ENCODE assay signal across 8 cellular contexts in the genomic region with DNA sequence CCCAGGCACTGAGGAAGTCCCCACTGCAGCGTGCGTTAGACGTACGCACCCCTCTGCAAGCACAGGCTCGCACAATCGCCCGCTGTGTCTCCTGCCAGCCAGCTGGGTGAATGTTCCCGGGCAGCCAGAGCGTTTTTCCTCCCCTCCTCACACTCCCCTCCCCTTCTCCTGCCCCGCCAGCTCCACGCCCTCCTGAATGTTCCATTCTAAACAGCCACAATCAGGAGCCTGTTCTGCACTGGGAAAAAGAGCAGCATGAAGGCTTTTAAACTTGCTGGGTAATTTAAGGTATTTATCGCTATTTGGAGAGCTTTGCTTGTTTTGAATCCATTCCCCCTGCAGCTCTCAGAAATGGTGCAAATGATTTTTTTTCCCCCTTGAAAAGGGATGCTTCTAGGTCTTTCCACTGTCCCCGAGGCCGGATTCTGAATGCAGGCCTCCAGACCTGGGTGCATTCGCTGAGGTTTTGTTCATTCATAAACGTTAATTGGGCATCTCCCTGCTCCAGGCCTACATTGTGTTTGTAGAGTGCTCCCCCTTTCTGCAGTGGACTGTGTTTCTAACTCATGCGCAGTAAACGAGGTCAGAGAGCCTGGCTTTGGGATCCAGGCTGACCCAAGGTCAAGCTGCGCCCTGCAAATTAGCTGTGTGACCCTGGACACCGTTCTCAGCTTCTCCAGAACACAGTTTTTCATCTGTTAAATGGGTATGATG.
DNase-seq lines count a peak whose midpoint lies in the region; ATAC-seq, FAIRE-seq and TF ChIP-seq lines count a peak whose summit lies in the region.

No MANE protein-coding gene starts in this region.

- POLR2A ChIA-PET in HCT116 (lab: Charles Lee) (no interaction called here), Panc1 (lab: Charles Lee) (no interaction called here)

- H3K79me2 ChIP-seq in HCT116 (ENCODE audit: insufficient read depth, low read length) = no peaks in the 10 kb centered on the region
- no peaks in the 10 kb centered on the region for H3K79me2 ChIP-seq in fibroblast of lung (ENCODE audit: control insufficient read depth, insufficient read depth, low read length)

- intact Hi-C loops in HCT116 (cut with micrococcal nuclease) = no loop called here
- intact Hi-C loops in Panc1 (cut with micrococcal nuclease; ENCODE audit: unreplicated experiment) = no loop called here
- intact Hi-C loops in ovary (cut with DNase I) = no loop called here

- BruUV-seq in HCT116 (replicated peaks; lab: Mats Ljungman, UMichigan) = no TSS peak
- no TSS peak for BruUV-seq in Panc1 (replicated peaks; lab: Mats Ljungman, UMichigan)

- CTCF ChIA-PET in HCT116 (lab: Charles Lee) = interaction anchor here (1.3 to 2.6 kb wide), 2 partner anchors 9 to 288 kb away, joined by 3 to 11 read pairs; no protein-coding TSS in a partner anchor
- CTCF ChIA-PET in Panc1 (lab: Charles Lee) = no interaction called here

- in situ Hi-C loops in Panc1 (cut with HindIII; ENCODE audit: low pct_unique_long_range_greater_than_20kb, low sequenced_read_pairs) = no loop called here

- H2AFZ ChIP-seq in HCT116 (ENCODE audit: low read depth, low read length, poor library complexity, severe bottlenecking) (no peak overlapping the region), fibroblast of lung (ENCODE audit: low read length) (no peak overlapping the region)

- ATAC-seq in HCT116 (no peak), Panc1 (no peak), GM21529 (IDR thresholded peaks at IDR 0.05; ENCODE audit: unreplicated experiment) (no peak), GM18907 (IDR thresholded peaks at IDR 0.05; ENCODE audit: unreplicated experiment) (no peak), GM19395 (IDR thresholded peaks at IDR 0.05; ENCODE audit: unreplicated experiment) (no peak)

- RAD21 ChIA-PET in HCT116 (lab: Charles Lee; ENCODE audit: low non-redundant PET in 1 of 2, low total read pairs in 2 of 2, uncharacterized antibody in 2 of 2, unreplicated experiment in 2 of 2) = no interaction called here

- H3K4me1 ChIP-seq in HCT116 (ENCODE audit: control insufficient read depth in 1 of 2, insufficient read depth in 2 of 2, low read length in 2 of 2) (peaks cover 37 to 44% of the 10 kb centered on the region in 2 experiments), Panc1 (ENCODE audit: control insufficient read depth, insufficient read depth, low read length) (peaks cover 22% of the 10 kb centered on the region), fibroblast of lung (ENCODE audit: control insufficient read depth, extremely low read depth, insufficient read depth, low read length) (peaks cover 34% of the 10 kb centered on the region), ovary (ENCODE audit: insufficient read depth) (peaks cover 29% of the 10 kb centered on the region)

- TF ChIP-seq CTCF in HCT116 (IDR thresholded peaks at IDR 0.05 in 2 of 3, conservative IDR thresholded peaks at IDR 0.05 in 1 of 3; ENCODE audit: borderline replicate concordance in 1 of 3, insufficient read depth in 1 of 3, low read depth in 2 of 3, low read length in 2 of 3) (peak; percentile 13 to 30 (median 18); a peak in 2 of 6 replicates), Panc1 (IDR thresholded peaks at IDR 0.05) (peak; percentile 27; the same call in 1 of the 2 replicates), fibroblast of lung (conservative IDR thresholded peaks at IDR 0.05 in 1 of 2, IDR thresholded peaks at IDR 0.05 in 1 of 2; ENCODE audit: low read depth in 1 of 2, low read length in 2 of 2) (peak; percentile 8 to 27), ovary (IDR thresholded peaks at IDR 0.05) (no peak)

- H3K27me3 ChIP-seq in HCT116 (ENCODE audit: insufficient read depth, low read length) (no peaks in the 10 kb centered on the region), Panc1 (ENCODE audit: control insufficient read depth, insufficient read depth, low read length) (no peaks in the 10 kb centered on the region), fibroblast of lung (ENCODE audit: control insufficient read depth, insufficient read depth, low read length) (no peaks in the 10 kb centered on the region), ovary (no peaks in the 10 kb centered on the region)

- no peak overlapping the region for H3K4me3 ChIP-seq in HCT116 (replicated peaks in 1 of 2; ENCODE audit: low read depth in 1 of 2, low read length in 2 of 2)
- H3K4me3 ChIP-seq in Panc1 (ENCODE audit: low read depth in 2 of 2, low read length in 2 of 2) = no peak overlapping the region
- H3K4me3 ChIP-seq in fibroblast of lung (replicated peaks in 1 of 4; ENCODE audit: control extremely low read depth in 1 of 4, insufficient read depth in 1 of 4, low read depth in 3 of 4, low read length in 4 of 4) = no peak overlapping the region
- H3K4me3 ChIP-seq in ovary = no peak overlapping the region

- DNase-seq in HCT116 (ENCODE audit: low read depth, low spot score) (no peak), Panc1 (ENCODE audit: low read depth, low spot score) (no peak), fibroblast of lung (ENCODE audit: low read depth in 2 of 2) (peak in 1 of 2 donors; percentile 33), ovary (peak in 4 of 5 donors; percentile 35 to 67 (median 42)), GM12891 (ENCODE audit: insufficient read length, low spot score) (no peak)

- H3K9me2 ChIP-seq in HCT116 (ENCODE audit: insufficient read depth) = no peaks in the 10 kb centered on the region

- H3K4me2 ChIP-seq in HCT116 (ENCODE audit: low read length) (no peak overlapping the region), fibroblast of lung (ENCODE audit: extremely low read depth, insufficient read depth, low read length) (peak overlapping the region; percentile 41)

- H3K9me3 ChIP-seq in HCT116 (ENCODE audit: control insufficient read depth in 1 of 2, insufficient read depth in 1 of 2, low read depth in 1 of 2, low read length in 2 of 2) = no peaks in the 10 kb centered on the region
- no peaks in the 10 kb centered on the region for H3K9me3 ChIP-seq in Panc1 (ENCODE audit: control insufficient read depth, insufficient read depth, low read depth, low read length)
- H3K9me3 ChIP-seq in fibroblast of lung (ENCODE audit: control insufficient read depth, insufficient read depth, low read depth, low read length) = no peaks in the 10 kb centered on the region
- H3K9me3 ChIP-seq in ovary = no peaks in the 10 kb centered on the region

- no peaks in the 10 kb centered on the region for H3K36me3 ChIP-seq in HCT116 (ENCODE audit: control insufficient read depth in 1 of 2, insufficient read depth in 2 of 2, low read length in 2 of 2)
- no peaks in the 10 kb centered on the region for H3K36me3 ChIP-seq in Panc1 (ENCODE audit: control insufficient read depth, insufficient read depth, low read length)
- no peaks in the 10 kb centered on the region for H3K36me3 ChIP-seq in fibroblast of lung (ENCODE audit: control insufficient read depth, insufficient read depth, low read length)
- H3K36me3 ChIP-seq in ovary = no peaks in the 10 kb centered on the region

- no peak for FAIRE-seq in GM12891 (lab: Jason Lieb, UNC)

- TF ChIP-seq EP300 in ovary (IDR thresholded peaks at IDR 0.05) = no peak

- H3K9ac ChIP-seq in HCT116 (ENCODE audit: low read length) (no peak overlapping the region), fibroblast of lung (ENCODE audit: insufficient read depth, low read length) (no peak overlapping the region)

- peak; percentile 69 for TF ChIP-seq RAD21 in HCT116 (IDR thresholded peaks at IDR 0.05; ENCODE audit: low read depth)

- WGBS in ovary, 3 donors = 29 to 34% (median 33%) methylated on average over 20 of the region's 20 CpGs

- no peak for TF ChIP-seq POLR2A in HCT116 (IDR thresholded peaks at IDR 0.05; ENCODE audit: borderline replicate concordance, extremely low read depth, insufficient read depth, insufficient read length)
- no peak for TF ChIP-seq POLR2A in ovary (IDR thresholded peaks at IDR 0.05)
- no peak for TF ChIP-seq POLR2A in GM12891 (IDR thresholded peaks at IDR 0.05; ENCODE audit: low read depth, low read length)

- no peaks in the 10 kb centered on the region for H4K20me1 ChIP-seq in HCT116 (ENCODE audit: insufficient read depth)
- no peaks in the 10 kb centered on the region for H4K20me1 ChIP-seq in fibroblast of lung (ENCODE audit: control insufficient read depth, extremely low read depth, insufficient read depth, low read length)

- H3K27ac ChIP-seq in HCT116 (ENCODE audit: low read depth, low read length) (no peak overlapping the region), Panc1 (ENCODE audit: low read length) (no peak overlapping the region), fibroblast of lung (ENCODE audit: insufficient read depth, low read length) (no peak overlapping the region), ovary (peak overlapping the region in 1 of 2 donors; percentile 36)

TF ChIP-seq in HCT116, 20 proteins besides CTCF, POLR2A, EP300 and RAD21 (continues in another document):
- no peak for TF ChIP-seq ZFX (IDR thresholded peaks at IDR 0.05)
- no peak for TF ChIP-seq JUND (IDR thresholded peaks at IDR 0.05)
- no peak for TF ChIP-seq FOSL1 (IDR thresholded peaks at IDR 0.05; ENCODE audit: low read depth)
- TF ChIP-seq EZH2 (IDR thresholded peaks at IDR 0.05) = no peak
- TF ChIP-seq TCF7L2 (IDR thresholded peaks at IDR 0.05; ENCODE audit: borderline replicate concordance, extremely low read depth, insufficient read depth, insufficient read length) = no peak
- TF ChIP-seq CEBPB (IDR thresholded peaks at IDR 0.05; ENCODE audit: low read depth) = no peak
- TF ChIP-seq EZH2phosphoT487 (IDR thresholded peaks at IDR 0.05; ENCODE audit: borderline replicate concordance) = no peak
- no peak for TF ChIP-seq ELF1 (IDR thresholded peaks at IDR 0.05; ENCODE audit: borderline replicate concordance, low read depth)
- TF ChIP-seq CBX3 (IDR thresholded peaks at IDR 0.05; ENCODE audit: low read depth) = no peak
- TF ChIP-seq POLR2AphosphoS5 (IDR thresholded peaks at IDR 0.05; ENCODE audit: low read depth, low read length) = no peak

TF ChIP-seq in GM12891, 5 proteins besides CTCF, POLR2A, EP300 and RAD21:
- TF ChIP-seq TAF1 (IDR thresholded peaks at IDR 0.05; ENCODE audit: low read depth, low read length) (no peak), POU2F2 (IDR thresholded peaks at IDR 0.05; ENCODE audit: low read depth, low read length) (no peak), SPI1 (IDR thresholded peaks at IDR 0.05; ENCODE audit: low read depth, low read length) (no peak), POLR2AphosphoS5 (IDR thresholded peaks at IDR 0.05; ENCODE audit: low read depth, low read length) (no peak)

Comparison
In these comparisons a context has a peak if more than half of its experiments do, and no peak if none do; other contexts are left out.
1. DNase-seq: peak in ovary (4 of 5); none in HCT116 (single experiment), Panc1 (single experiment) and GM12891 (single experiment).
2. CTCF ChIP-seq: peak in HCT116 (3 of 3), Panc1 (single experiment) and fibroblast of lung (2 of 2); none in ovary (0 of 3).